24 cellular contexts compared by ENCODE assay signal in the genomic region with DNA sequence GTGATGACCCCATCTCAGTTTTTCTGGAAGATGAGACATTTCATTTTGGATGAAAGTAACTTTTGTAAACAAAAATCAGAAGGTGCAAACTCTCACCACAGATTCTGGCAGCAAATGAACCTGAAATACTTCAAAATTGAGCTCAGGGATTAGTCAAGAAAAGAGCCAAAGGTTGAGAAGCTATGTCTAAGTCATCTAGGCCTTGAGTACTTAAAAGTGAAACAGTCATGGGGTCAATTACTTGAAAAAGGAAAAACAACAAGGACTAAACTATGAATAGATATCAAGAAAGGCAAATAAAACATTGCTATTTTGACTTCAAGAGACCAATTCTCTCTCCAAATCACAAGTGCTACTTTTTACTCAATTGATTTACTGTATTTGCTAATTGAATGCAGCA.
"Had no signal": no experiment of that assay in that cellular context is flagged by ENCODE, and none has a peak within 500 bp of the region (broad histone marks: within the 10 kb centered on the region; RNA-seq: fewer than 3 reads in every experiment).

No MANE protein-coding gene starts in this region.

- H3K9me3 ChIP-seq: esophagus squamous epithelium, gastrocnemius medialis, heart right ventricle, lower lobe of right lung had no signal

- H3K27ac ChIP-seq: coronary artery, dorsolateral prefrontal cortex, epithelial cell of prostate, esophagus squamous epithelium, gastrocnemius medialis, heart right ventricle, lower lobe of right lung had no signal

- H3K27me3 ChIP-seq: dorsolateral prefrontal cortex, esophagus squamous epithelium, gastrocnemius medialis, heart right ventricle had no signal

- H3K4me3 ChIP-seq: coronary artery, dorsolateral prefrontal cortex, esophagus squamous epithelium, gastrocnemius medialis, heart right ventricle, lower lobe of right lung had no signal

- H3K4me1 ChIP-seq: gastrocnemius medialis, heart right ventricle, lower lobe of right lung had no signal

- H3K36me3 ChIP-seq: esophagus squamous epithelium, gastrocnemius medialis, heart right ventricle, lower lobe of right lung had no signal

- ATAC-seq: effector memory CD8-positive, alpha-beta T cell; esophagus mucosa; gastrocnemius medialis; heart right ventricle; left colon; left lobe of liver had no signal

- DNase-seq: dermis blood vessel endothelial cell; dorsolateral prefrontal cortex; effector CD4-positive, alpha-beta T cell; effector memory CD8-positive, alpha-beta T cell; erythroblast; esophagus squamous epithelium; foreskin fibroblast; foreskin melanocyte; gastrocnemius medialis; glutamatergic neuron; head of caudate nucleus; heart right ventricle; hypothalamus; immature natural killer cell; kidney; kidney glomerular epithelial cell; left colon; mesenchymal stem cell; midbrain had no signal
